ENCODE assay signal across 13 cellular contexts in the genomic region with DNA sequence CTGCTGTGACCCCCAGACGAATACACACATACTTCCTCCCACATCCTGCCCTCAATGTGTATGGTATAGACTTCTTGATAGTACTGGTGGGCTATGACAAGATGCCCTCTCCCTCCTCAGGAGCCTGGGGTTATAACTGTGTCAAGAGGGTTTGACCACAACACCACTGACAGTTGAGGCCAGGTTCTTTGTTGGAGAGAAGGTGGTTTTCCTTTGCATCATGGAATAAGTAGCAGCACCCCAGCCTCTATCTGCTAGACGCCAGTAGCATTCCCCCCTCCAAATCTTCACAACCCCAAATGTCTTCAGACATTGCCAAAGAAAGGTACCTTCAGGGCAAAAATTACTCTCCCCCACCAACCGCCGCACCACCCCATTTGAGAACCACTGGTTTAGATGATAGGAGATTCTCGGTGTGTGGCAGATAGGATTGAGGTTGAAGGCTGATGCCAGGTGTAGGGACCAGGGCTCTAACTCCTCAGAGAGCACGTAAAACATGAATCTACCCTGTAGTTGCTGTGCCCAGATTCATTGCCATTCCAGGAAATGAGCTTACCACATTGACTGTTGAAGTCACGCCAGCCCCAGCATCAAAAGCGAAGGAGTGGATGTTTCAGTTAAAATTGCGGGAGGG. TPM values are rescaled to one million over a fixed set of nuclear protein-coding genes. Genes with fewer than 3 reads are reported as not detected.
DNase-seq lines count a peak whose midpoint lies in the region; TF ChIP-seq lines count a peak whose summit lies in the region.
"Had no signal": no experiment of that assay in that cellular context is flagged by ENCODE, and none has a peak within 500 bp of the region (broad histone marks: within the 10 kb centered on the region; RNA-seq: fewer than 3 reads in every experiment).

No MANE protein-coding gene starts in this region.

- H3K4me1 ChIP-seq in CD8-positive, alpha-beta memory T cell (ENCODE audit: insufficient read depth, low read length) = peaks cover 6% of the 10 kb centered on the region
- H3K4me1 ChIP-seq in trophoblast cell (ENCODE audit: control insufficient read depth in 1 of 2, insufficient read depth in 2 of 2, low read length in 2 of 2) (peaks cover 0 to under 1% of the 10 kb centered on the region in 2 experiments), mesendoderm (ENCODE audit: control insufficient read depth, low read depth, low read length) (no peaks in the 10 kb centered on the region)
- H3K4me1 ChIP-seq: breast epithelium, Peyer's patch had no signal

- no peaks in the 10 kb centered on the region for H3K36me3 Mint-ChIP-seq in CD8-positive, alpha-beta memory T cell
- H3K36me3 Mint-ChIP-seq in HFFc6 (ENCODE audit: low read depth) = no peaks in the 10 kb centered on the region; the same call in 1 of the 2 replicates

- H3K4me1 Mint-ChIP-seq in CD8-positive, alpha-beta memory T cell = peaks cover 7 to 9% (median 7%) of the 10 kb centered on the region in 3 donors
- no peaks in the 10 kb centered on the region for H3K4me1 Mint-ChIP-seq in HFFc6 (ENCODE audit: low read depth)

- H3K14ac ChIP-seq in trophoblast cell (ENCODE audit: low read length) = no peak overlapping the region

- H3K27me3 Mint-ChIP-seq in CD8-positive, alpha-beta memory T cell = peaks cover 1 to 34% of the 10 kb centered on the region in 2 donors
- H3K27me3 Mint-ChIP-seq in HFFc6 (ENCODE audit: insufficient read depth) = peaks cover 2% of the 10 kb centered on the region; the same call in 1 of the 2 replicates

- H3K79me2 ChIP-seq in trophoblast cell (ENCODE audit: control insufficient read depth, insufficient read depth, low read length, poor library complexity) (no peaks in the 10 kb centered on the region), mesendoderm (ENCODE audit: control insufficient read depth, insufficient read depth, low read length) (no peaks in the 10 kb centered on the region)

- DNase-seq in CD8-positive, alpha-beta memory T cell = peak in 1 of 5 donors; percentile 57
- peak; percentile 39 for DNase-seq in KG1 (lab: John Stamatoyannopoulos, UW)
- DNase-seq in activated T-cell treated with anti-CD3 and anti-CD28 coated beads, Interleukin-2, amount 50 U/mL, for 48 hours = peak; percentile 65 to 66
- peak; percentile 54 for DNase-seq in stimulated activated CD4-positive, alpha-beta T cell treated with anti-CD3 and anti-CD28 coated beads, Interleukin-1b, Interleukin-23, amount 100 ng/mL, for 48 hours
- DNase-seq in trophoblast cell = no peak
- no peak for DNase-seq in HFFc6
- no peak for DNase-seq in mesendoderm
- DNase-seq: gastrocnemius medialis, islet precursor cell, NCI-H1436 treated with DMSO at 0.1 percent for 48 hours, NCI-H446 treated with DMSO at 0.1 percent for 48 hours had no signal

- H3K27me3 ChIP-seq in CD8-positive, alpha-beta memory T cell (ENCODE audit: insufficient read depth, low read length, poor library complexity, severe bottlenecking) = no peaks in the 10 kb centered on the region
- H3K27me3 ChIP-seq in trophoblast cell (ENCODE audit: insufficient read depth, low read length) (no peaks in the 10 kb centered on the region), mesendoderm (ENCODE audit: insufficient read depth, low read length, poor library complexity) (no peaks in the 10 kb centered on the region)
- H3K27me3 ChIP-seq: gastrocnemius medialis, Peyer's patch had no signal

- no peak overlapping the region for H3K23ac ChIP-seq in trophoblast cell (ENCODE audit: low read length)
- H3K23ac ChIP-seq in mesendoderm (ENCODE audit: low read length) = no peak overlapping the region

- peak overlapping the region in 2 of 8 donors; percentile 6 to 60 for H3K27ac Mint-ChIP-seq in CD8-positive, alpha-beta memory T cell
- H3K27ac Mint-ChIP-seq in HFFc6 = no peak overlapping the region

- H2BK12ac ChIP-seq in trophoblast cell (ENCODE audit: low read length) = no peak overlapping the region

- no peak overlapping the region for H4K91ac ChIP-seq in trophoblast cell (ENCODE audit: low read depth, low read length)

- H3K4ac ChIP-seq in trophoblast cell (ENCODE audit: low read depth, low read length) (no peak overlapping the region), mesendoderm (ENCODE audit: low read depth, low read length) (no peak overlapping the region)

- H3K79me1 ChIP-seq in trophoblast cell (ENCODE audit: low read length) (no peaks in the 10 kb centered on the region), mesendoderm (ENCODE audit: low read length) (no peaks in the 10 kb centered on the region)

- peak overlapping the region in 5 of 7 donors; percentile 11 to 33 (median 24) for H3K4me3 Mint-ChIP-seq in CD8-positive, alpha-beta memory T cell
- H3K4me3 Mint-ChIP-seq in HFFc6 = no peak overlapping the region

- no peak overlapping the region for H2BK15ac ChIP-seq in mesendoderm (replicated peaks; ENCODE audit: low read depth)

- no peaks in the 10 kb centered on the region for H3K9me3 Mint-ChIP-seq in CD8-positive, alpha-beta memory T cell
- peaks cover 42% of the 10 kb centered on the region for H3K9me3 Mint-ChIP-seq in HFFc6

- no peak overlapping the region for H2BK120ac ChIP-seq in trophoblast cell (ENCODE audit: insufficient read depth, low read length, poor library complexity)
- no peak overlapping the region for H2BK120ac ChIP-seq in mesendoderm (ENCODE audit: low read depth, low read length)

- H3K4me3 ChIP-seq in CD8-positive, alpha-beta memory T cell (ENCODE audit: low read length) = no peak overlapping the region
- H3K4me3 ChIP-seq in trophoblast cell (ENCODE audit: low read depth, low read length) (no peak overlapping the region), mesendoderm (ENCODE audit: low read length) (no peak overlapping the region)
- H3K4me3 ChIP-seq: breast epithelium, gastrocnemius medialis, Peyer's patch had no signal

- H3K4me2 ChIP-seq in trophoblast cell (ENCODE audit: low read length) (no peak overlapping the region), mesendoderm (ENCODE audit: low read length) (no peak overlapping the region)

- H2AK5ac ChIP-seq in trophoblast cell (ENCODE audit: low read length) = no peak overlapping the region
- H2AK5ac ChIP-seq in mesendoderm (ENCODE audit: low read length) = no peak overlapping the region

- H3K27ac ChIP-seq in CD8-positive, alpha-beta memory T cell (ENCODE audit: low read depth, low read length) = no peak overlapping the region
- H3K27ac ChIP-seq in trophoblast cell (ENCODE audit: low read depth, low read length) (no peak overlapping the region), mesendoderm (ENCODE audit: low read depth, low read length) (no peak overlapping the region)
- H3K27ac ChIP-seq: breast epithelium, gastrocnemius medialis, Peyer's patch had no signal

- no peak overlapping the region for H4K12ac ChIP-seq in trophoblast cell (ENCODE audit: low read depth, low read length)

- no peak overlapping the region for H2BK5ac ChIP-seq in trophoblast cell (ENCODE audit: low read depth, low read length, poor library complexity)
- no peak overlapping the region for H2BK5ac ChIP-seq in mesendoderm (ENCODE audit: low read length)

- CTCF ChIA-PET in CD8-positive, alpha-beta memory T cell (lab: Charles Lee) = no interaction called here

- H3K18ac ChIP-seq in trophoblast cell (ENCODE audit: low read length) = no peak overlapping the region
- H3K18ac ChIP-seq in mesendoderm (ENCODE audit: low read length) = no peak overlapping the region

- H3K9me3 ChIP-seq in CD8-positive, alpha-beta memory T cell (ENCODE audit: low read length) = no peaks in the 10 kb centered on the region
- no peaks in the 10 kb centered on the region for H3K9me3 ChIP-seq in trophoblast cell (ENCODE audit: insufficient read depth, low read depth, low read length)
- H3K9me3 ChIP-seq: breast epithelium, gastrocnemius medialis, Peyer's patch had no signal

- H3K36me3 ChIP-seq in CD8-positive, alpha-beta memory T cell (ENCODE audit: insufficient read depth, low read length) = no peaks in the 10 kb centered on the region
- H3K36me3 ChIP-seq in trophoblast cell (ENCODE audit: control insufficient read depth in 1 of 2, insufficient read depth in 2 of 2, low read length in 2 of 2) = no peaks in the 10 kb centered on the region
- no peaks in the 10 kb centered on the region for H3K36me3 ChIP-seq in mesendoderm (ENCODE audit: control insufficient read depth, insufficient read depth, low read length)
- H3K36me3 ChIP-seq: breast epithelium, gastrocnemius medialis, Peyer's patch had no signal

- H4K8ac ChIP-seq in trophoblast cell (ENCODE audit: low read depth, low read length) (no peak overlapping the region), mesendoderm (ENCODE audit: low read depth, low read length) (no peak overlapping the region)

- H3K9ac ChIP-seq in trophoblast cell (ENCODE audit: low read length) (no peak overlapping the region), mesendoderm (ENCODE audit: low read length) (no peak overlapping the region)

- no CpG with 5 or more reads among the region's 9 CpGs for WGBS in trophoblast cell (ENCODE audit: extremely low coverage, insufficient coverage, insufficient read length)
- WGBS in mesendoderm (ENCODE audit: extremely low coverage, insufficient coverage, low lambda C conversion rate) = no CpG with 5 or more reads among the region's 9 CpGs

- H4K5ac ChIP-seq in mesendoderm (ENCODE audit: low read length) = no peak overlapping the region

- H2AFZ ChIP-seq in trophoblast cell (ENCODE audit: insufficient read depth, low read length, poor library complexity) = no peak overlapping the region

- no peak overlapping the region for H3K56ac ChIP-seq in mesendoderm (ENCODE audit: low read length)

- TF ChIP-seq CTCF in HFFc6 (IDR thresholded peaks at IDR 0.05) = no peak

- POLR2A ChIA-PET in CD8-positive, alpha-beta memory T cell (lab: Charles Lee) = no interaction called here

RNA-seq across cellular contexts. Expression of a gene that starts 5.5 kb away (rescaled TPM):
- under 1 TPM; 0.59 to 0.84 TPM for total RNA-seq in CD8-positive, alpha-beta memory T cell
- polyA plus RNA-seq in CD8-positive, alpha-beta memory T cell = 0.06 TPM
- 0.11 and 0.14 TPM in 2 replicates for polyA plus RNA-seq in trophoblast cell (2013)
- total RNA-seq in HFFc6 (2021; fragmentation: NEBNext Ultra II Directional; extraction: Animal tissue kit (Norgen Biotek cat#: 25700)) = under 1 TPM in 1 of 6 experiments, not detected in 5; 0.02 TPM
- 0.18 TPM for polyA plus RNA-seq in mesendoderm (2013, experiment 1 of 2)
- 0.13 TPM for polyA plus RNA-seq in mesendoderm (2013, experiment 2 of 2)

Comparison
In these comparisons a context has a peak if more than half of its experiments do, and no peak if none do; other contexts are left out.
1. DNase-seq: peak in KG1 (single experiment), activated T-cell treated with anti-CD3 and anti-CD28 coated beads, Interleukin-2, amount 50 U/mL, for 48 hours (2 of 2) and stimulated activated CD4-positive, alpha-beta T cell treated with anti-CD3 and anti-CD28 coated beads, Interleukin-1b, Interleukin-23, amount 100 ng/mL, for 48 hours (single experiment); none in trophoblast cell (0 of 2), HFFc6 (single experiment) and mesendoderm (single experiment).